ENCODE assay signal across 8 cellular contexts in genomic region chr22:45008853-45009751, GRCh38. TPM values are rescaled to one million over a fixed set of nuclear protein-coding genes. Genes with fewer than 3 reads are reported as not detected.
DNase-seq lines count a peak whose midpoint lies in the region; ATAC-seq and TF ChIP-seq lines count a peak whose summit lies in the region.

No MANE protein-coding gene starts in this region.

- TF ChIP-seq POLR2A in suprapubic skin (IDR thresholded peaks at IDR 0.05), result no peak

- TF ChIP-seq EP300 in suprapubic skin (IDR thresholded peaks at IDR 0.05), result no peak

- POLR2A ChIA-PET in WTC11 (lab: Charles Lee), result interaction anchor here (3.6 kb wide), 1 partner anchor 15 kb away, joined by 17 read pairs; no protein-coding TSS in a partner anchor

- peaks cover 9% of the 10 kb centered on the region for H3K27me3 Mint-ChIP-seq in WTC11 (ENCODE audit: low read depth)

- TF ChIP-seq CTCF in WTC11 (IDR thresholded peaks at IDR 0.05) (no peak), suprapubic skin (IDR thresholded peaks at IDR 0.05) (no peak)

- H3K27me3 ChIP-seq in suprapubic skin, result peaks cover 95% of the 10 kb centered on the region

- H3K36me3 ChIP-seq in suprapubic skin, result no peaks in the 10 kb centered on the region

- under 1% methylated on average over 21 of the region's 94 CpGs for WGBS in suprapubic skin

- peak; percentile 5 for DNase-seq in NCI-H345 (lab: John Stamatoyannopoulos, UW)
- DNase-seq in NCI-H345 treated with DMSO at 0.1 percent for 48 hours (lab: John Stamatoyannopoulos, UW; ENCODE audit: unreplicated experiment), result no peak
- peak; percentile 35 for DNase-seq in WTC11 (ENCODE audit: low spot score)
- DNase-seq in suprapubic skin (ENCODE audit: low spot score in 2 of 2), result no peak
- no peak for DNase-seq in NCI-H1436 treated with DMSO at 0.1 percent for 48 hours (lab: John Stamatoyannopoulos, UW)

- H3K9me3 Mint-ChIP-seq in WTC11, result no peaks in the 10 kb centered on the region

- H3K9me3 ChIP-seq in suprapubic skin, result no peaks in the 10 kb centered on the region

- H3K27ac Mint-ChIP-seq in WTC11, result no peak overlapping the region

- H3K4me3 Mint-ChIP-seq in WTC11, result peak overlapping the region; percentile 67

- no peak overlapping the region for H3K27ac ChIP-seq in suprapubic skin

- peaks cover 40% of the 10 kb centered on the region for H3K4me1 Mint-ChIP-seq in WTC11

- ATAC-seq in WTC11 (no peak), GM19463 (IDR thresholded peaks at IDR 0.05; ENCODE audit: unreplicated experiment) (no peak), GM21447 (IDR thresholded peaks at IDR 0.05; ENCODE audit: unreplicated experiment) (no peak)

- H3K4me3 ChIP-seq in iPS-11a (ENCODE audit: low read depth, low read length) (peak overlapping the region; percentile 81), suprapubic skin (peak overlapping the region; percentile 53)

- peaks cover 43% of the 10 kb centered on the region for H3K4me1 ChIP-seq in suprapubic skin

- CTCF ChIA-PET in WTC11 (lab: Charles Lee), result interaction anchor here (0.6 to 1.8 kb wide), 5 partner anchors 24 to 202 kb away, joined by 3 to 5 read pairs (median 4); partner anchors contain the start of gene NUP50

- peaks cover 25% of the 10 kb centered on the region for H3K36me3 Mint-ChIP-seq in WTC11

TF ChIP-seq in WTC11, 78 proteins besides CTCF, POLR2A, EP300 and RAD21 (continues in another document):
- TF ChIP-seq FOXK1 (CRISPR knock-in tag; IDR thresholded peaks at IDR 0.05) (0 out of 2 replicates have a peak, but pooled peaks have one; percentile 31), E2F5 (CRISPR knock-in tag; IDR thresholded peaks at IDR 0.05) (no peak), NFATC4 (CRISPR knock-in tag; IDR thresholded peaks at IDR 0.05) (no peak), NR1H2 (CRISPR knock-in tag; IDR thresholded peaks at IDR 0.05) (no peak), NR2C2 (CRISPR knock-in tag; IDR thresholded peaks at IDR 0.05) (no peak), ATF1 (CRISPR knock-in tag; IDR thresholded peaks at IDR 0.05) (no peak), ZSCAN18 (CRISPR knock-in tag; IDR thresholded peaks at IDR 0.05) (no peak), FOXJ3 (CRISPR knock-in tag; IDR thresholded peaks at IDR 0.05; ENCODE audit: borderline replicate concordance) (no peak), MAX (CRISPR knock-in tag; IDR thresholded peaks at IDR 0.05) (no peak), ZBTB43 (CRISPR knock-in tag; IDR thresholded peaks at IDR 0.05) (peak; percentile 71), USF1 (CRISPR knock-in tag; IDR thresholded peaks at IDR 0.05) (no peak), ZNF317 (CRISPR knock-in tag; IDR thresholded peaks at IDR 0.05; ENCODE audit: borderline replicate concordance, low read depth) (no peak), ZNF219 (CRISPR knock-in tag; IDR thresholded peaks at IDR 0.05; ENCODE audit: borderline replicate concordance) (0 out of 2 replicates have a peak, but pooled peaks have one; percentile 46), SMAD4 (CRISPR knock-in tag; IDR thresholded peaks at IDR 0.05) (no peak), ESRRA (CRISPR knock-in tag; IDR thresholded peaks at IDR 0.05; ENCODE audit: borderline replicate concordance) (no peak), ZNF281 (CRISPR knock-in tag; IDR thresholded peaks at IDR 0.05) (no peak), ZNF423 (CRISPR knock-in tag; IDR thresholded peaks at IDR 0.05) (no peak), ZNF138 (CRISPR knock-in tag; conservative IDR thresholded peaks at IDR 0.05) (no peak), ERG (CRISPR knock-in tag; IDR thresholded peaks at IDR 0.05) (no peak), NR3C1 (CRISPR knock-in tag; conservative IDR thresholded peaks at IDR 0.05; ENCODE audit: low read depth) (no peak), E2F4 (CRISPR knock-in tag; IDR thresholded peaks at IDR 0.05; ENCODE audit: borderline replicate concordance, low read depth) (no peak), TEAD4 (CRISPR knock-in tag; IDR thresholded peaks at IDR 0.05) (no peak), HMGA2 (CRISPR knock-in tag; IDR thresholded peaks at IDR 0.05) (no peak), CREB1 (CRISPR knock-in tag; IDR thresholded peaks at IDR 0.05) (no peak), JUN (CRISPR knock-in tag; IDR thresholded peaks at IDR 0.05) (peak; percentile 64; the same call in 1 of the 2 replicates)

RNA-seq across cellular contexts. Expression of gene PHF21B, which starts 0.7 kb away (rescaled TPM):
- 90.6 to 107 TPM (median 92.5 TPM) in 3 replicates for total RNA-seq in WTC11 (2021)
- not detected for total RNA-seq in suprapubic skin

Comparison
In these comparisons a context has a peak if more than half of its experiments do, and no peak if none do; other contexts are left out.
1. DNase-seq: peak in NCI-H345 (single experiment) and WTC11 (single experiment); none in NCI-H345 treated with DMSO at 0.1 percent for 48 hours (single experiment), suprapubic skin (0 of 2) and NCI-H1436 treated with DMSO at 0.1 percent for 48 hours (single experiment).
2. RNA of gene PHF21B, which starts 0.7 kb away (total RNA-seq): 90.6 to 107 TPM in WTC11; not detected in suprapubic skin; every median in the first group is over 10 times any median in the second.